In genomic region chr1:5970623-5971273, GRCh38 we compare ENCODE assay signal across 1 cellular context.
TF ChIP-seq lines count a peak whose summit lies in the region.

No MANE protein-coding gene starts in this region.

TF ChIP-seq in GM23338, 12 proteins besides CTCF, POLR2A, EP300 and RAD21:
- TF ChIP-seq, protein P1, sequence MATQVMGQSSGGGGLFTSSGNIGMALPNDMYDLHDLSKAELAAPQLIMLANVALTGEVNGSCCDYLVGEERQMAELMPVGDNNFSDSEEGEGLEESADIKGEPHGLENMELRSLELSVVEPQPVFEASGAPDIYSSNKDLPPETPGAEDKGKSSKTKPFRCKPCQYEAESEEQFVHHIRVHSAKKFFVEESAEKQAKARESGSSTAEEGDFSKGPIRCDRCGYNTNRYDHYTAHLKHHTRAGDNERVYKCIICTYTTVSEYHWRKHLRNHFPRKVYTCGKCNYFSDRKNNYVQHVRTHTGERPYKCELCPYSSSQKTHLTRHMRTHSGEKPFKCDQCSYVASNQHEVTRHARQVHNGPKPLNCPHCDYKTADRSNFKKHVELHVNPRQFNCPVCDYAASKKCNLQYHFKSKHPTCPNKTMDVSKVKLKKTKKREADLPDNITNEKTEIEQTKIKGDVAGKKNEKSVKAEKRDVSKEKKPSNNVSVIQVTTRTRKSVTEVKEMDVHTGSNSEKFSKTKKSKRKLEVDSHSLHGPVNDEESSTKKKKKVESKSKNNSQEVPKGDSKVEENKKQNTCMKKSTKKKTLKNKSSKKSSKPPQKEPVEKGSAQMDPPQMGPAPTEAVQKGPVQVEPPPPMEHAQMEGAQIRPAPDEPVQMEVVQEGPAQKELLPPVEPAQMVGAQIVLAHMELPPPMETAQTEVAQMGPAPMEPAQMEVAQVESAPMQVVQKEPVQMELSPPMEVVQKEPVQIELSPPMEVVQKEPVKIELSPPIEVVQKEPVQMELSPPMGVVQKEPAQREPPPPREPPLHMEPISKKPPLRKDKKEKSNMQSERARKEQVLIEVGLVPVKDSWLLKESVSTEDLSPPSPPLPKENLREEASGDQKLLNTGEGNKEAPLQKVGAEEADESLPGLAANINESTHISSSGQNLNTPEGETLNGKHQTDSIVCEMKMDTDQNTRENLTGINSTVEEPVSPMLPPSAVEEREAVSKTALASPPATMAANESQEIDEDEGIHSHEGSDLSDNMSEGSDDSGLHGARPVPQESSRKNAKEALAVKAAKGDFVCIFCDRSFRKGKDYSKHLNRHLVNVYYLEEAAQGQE (IDR thresholded peaks at IDR 0.05; ENCODE audit: unreplicated experiment), result no peak
- no peak for TF ChIP-seq CREB1 (CRISPR knock-in tag; IDR thresholded peaks at IDR 0.05; ENCODE audit: low read depth)
- TF ChIP-seq ZNF114 (CRISPR knock-in tag; IDR thresholded peaks at IDR 0.05), result no peak
- TF ChIP-seq POLR2AphosphoS5 (IDR thresholded peaks at IDR 0.05; ENCODE audit: low read depth), result no peak
- no peak for TF ChIP-seq ZNF331 (CRISPR knock-in tag; IDR thresholded peaks at IDR 0.05; ENCODE audit: low read depth)
- no peak for TF ChIP-seq EZH2 (IDR thresholded peaks at IDR 0.05; ENCODE audit: low read depth, unreplicated experiment)
- TF ChIP-seq STAT1 (IDR thresholded peaks at IDR 0.05; ENCODE audit: unreplicated experiment), result no peak
- no peak for TF ChIP-seq NANOG (IDR thresholded peaks at IDR 0.05; ENCODE audit: borderline replicate concordance)
- no peak for TF ChIP-seq JUNB (IDR thresholded peaks at IDR 0.05; ENCODE audit: unreplicated experiment)
- TF ChIP-seq EZH2phosphoT487 (IDR thresholded peaks at IDR 0.05; ENCODE audit: unreplicated experiment), result no peak
- TF ChIP-seq, protein P2, sequence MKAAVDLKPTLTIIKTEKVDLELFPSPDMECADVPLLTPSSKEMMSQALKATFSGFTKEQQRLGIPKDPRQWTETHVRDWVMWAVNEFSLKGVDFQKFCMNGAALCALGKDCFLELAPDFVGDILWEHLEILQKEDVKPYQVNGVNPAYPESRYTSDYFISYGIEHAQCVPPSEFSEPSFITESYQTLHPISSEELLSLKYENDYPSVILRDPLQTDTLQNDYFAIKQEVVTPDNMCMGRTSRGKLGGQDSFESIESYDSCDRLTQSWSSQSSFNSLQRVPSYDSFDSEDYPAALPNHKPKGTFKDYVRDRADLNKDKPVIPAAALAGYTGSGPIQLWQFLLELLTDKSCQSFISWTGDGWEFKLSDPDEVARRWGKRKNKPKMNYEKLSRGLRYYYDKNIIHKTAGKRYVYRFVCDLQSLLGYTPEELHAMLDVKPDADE (IDR thresholded peaks at IDR 0.05), result no peak
- no peak for TF ChIP-seq ZNF462 (CRISPR knock-in tag; IDR thresholded peaks at IDR 0.05)
TF ChIP-seq in GM23338: peak in this region for 0.
